1 cellular context compared by ENCODE assay signal in the genomic region with DNA sequence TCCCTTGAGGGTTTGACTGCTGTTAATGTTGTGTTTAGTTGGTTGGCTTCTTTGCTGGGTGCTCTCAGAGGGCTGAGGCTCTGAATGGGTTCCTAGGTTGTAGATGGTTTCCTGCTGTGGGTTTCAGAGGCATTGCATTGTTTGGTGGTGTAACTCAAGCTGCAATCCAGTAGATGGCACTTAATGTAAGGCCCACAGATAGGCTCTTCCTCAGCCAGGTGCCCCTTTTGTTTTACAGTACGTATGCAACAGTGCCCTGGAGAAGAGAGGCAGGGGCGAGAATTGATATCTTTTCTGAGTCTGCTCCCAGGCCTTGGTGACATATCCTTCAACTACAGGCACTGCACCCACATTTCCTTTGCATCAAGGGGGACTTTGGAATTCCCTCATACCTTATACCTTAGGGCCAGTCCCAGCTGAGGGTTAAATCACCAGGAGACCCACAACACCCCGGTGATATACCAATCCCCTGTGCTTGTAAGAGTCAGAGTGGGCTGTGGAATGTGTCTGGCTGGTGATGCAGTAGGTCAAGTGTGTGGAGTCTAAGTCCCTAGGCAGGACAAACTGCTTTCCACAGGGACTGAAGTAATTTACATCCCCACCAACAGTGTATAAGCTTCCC.
TF ChIP-seq lines count a peak whose summit lies in the region.

No MANE protein-coding gene starts in this region.

TF ChIP-seq in A549, 52 proteins besides CTCF, POLR2A, EP300 and RAD21 (continued from another document):
- TF ChIP-seq, protein P1, sequence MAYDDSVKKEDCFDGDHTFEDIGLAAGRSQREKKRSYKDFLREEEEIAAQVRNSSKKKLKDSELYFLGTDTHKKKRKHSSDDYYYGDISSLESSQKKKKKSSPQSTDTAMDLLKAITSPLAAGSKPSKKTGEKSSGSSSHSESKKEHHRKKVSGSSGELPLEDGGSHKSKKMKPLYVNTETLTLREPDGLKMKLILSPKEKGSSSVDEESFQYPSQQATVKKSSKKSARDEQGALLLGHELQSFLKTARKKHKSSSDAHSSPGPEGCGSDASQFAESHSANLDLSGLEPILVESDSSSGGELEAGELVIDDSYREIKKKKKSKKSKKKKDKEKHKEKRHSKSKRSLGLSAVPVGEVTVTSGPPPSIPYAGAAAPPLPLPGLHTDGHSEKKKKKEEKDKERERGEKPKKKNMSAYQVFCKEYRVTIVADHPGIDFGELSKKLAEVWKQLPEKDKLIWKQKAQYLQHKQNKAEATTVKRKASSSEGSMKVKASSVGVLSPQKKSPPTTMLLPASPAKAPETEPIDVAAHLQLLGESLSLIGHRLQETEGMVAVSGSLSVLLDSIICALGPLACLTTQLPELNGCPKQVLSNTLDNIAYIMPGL (CRISPR knock-in tag; IDR thresholded peaks at IDR 0.05; ENCODE audit: borderline replicate concordance) = no peak
- TF ChIP-seq KDM5A (IDR thresholded peaks at IDR 0.05) (no peak), EHF (CRISPR knock-in tag; IDR thresholded peaks at IDR 0.05) (no peak), HOXA7 (CRISPR knock-in tag; IDR thresholded peaks at IDR 0.05) (no peak), NR3C1 (IDR thresholded peaks at IDR 0.05) (no peak), GATA3 (IDR thresholded peaks at IDR 0.05; ENCODE audit: borderline replicate concordance) (no peak), ZC3H11A (IDR thresholded peaks at IDR 0.05) (no peak), NFE2L2 (conservative IDR thresholded peaks at IDR 0.05; ENCODE audit: low read length) (no peak), PHF8 (IDR thresholded peaks at IDR 0.05; ENCODE audit: borderline replicate concordance, low read depth) (no peak), MAZ (IDR thresholded peaks at IDR 0.05; ENCODE audit: borderline replicate concordance, low read depth, low read length) (no peak), TFCP2L1 (CRISPR knock-in tag; IDR thresholded peaks at IDR 0.05) (no peak), HOXB5 (CRISPR knock-in tag; IDR thresholded peaks at IDR 0.05) (no peak), NPAS2 (CRISPR knock-in tag; IDR thresholded peaks at IDR 0.05; ENCODE audit: borderline replicate concordance) (no peak), RFX5 (IDR thresholded peaks at IDR 0.05) (no peak), JUN (IDR thresholded peaks at IDR 0.05) (no peak), HDAC2 (IDR thresholded peaks at IDR 0.05) (no peak), RNF2 (IDR thresholded peaks at IDR 0.05; ENCODE audit: borderline replicate concordance, low read depth) (no peak)
- TF ChIP-seq, protein P2, sequence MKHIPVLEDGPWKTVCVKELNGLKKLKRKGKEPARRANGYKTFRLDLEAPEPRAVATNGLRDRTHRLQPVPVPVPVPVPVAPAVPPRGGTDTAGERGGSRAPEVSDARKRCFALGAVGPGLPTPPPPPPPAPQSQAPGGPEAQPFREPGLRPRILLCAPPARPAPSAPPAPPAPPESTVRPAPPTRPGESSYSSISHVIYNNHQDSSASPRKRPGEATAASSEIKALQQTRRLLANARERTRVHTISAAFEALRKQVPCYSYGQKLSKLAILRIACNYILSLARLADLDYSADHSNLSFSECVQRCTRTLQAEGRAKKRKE (CRISPR knock-in tag; IDR thresholded peaks at IDR 0.05; ENCODE audit: low read depth) = no peak
